In genomic region chr17:62750502-62751349, GRCh38 we compare ENCODE assay signal across 13 cellular contexts. TPM values are rescaled to one million over a fixed set of nuclear protein-coding genes. Genes with fewer than 3 reads are reported as not detected.
A peak's percentile ranks its signal among the peaks of the same experiment; 100 is the strongest.
DNase-seq lines count a peak whose midpoint lies in the region; ATAC-seq, FAIRE-seq and TF ChIP-seq lines count a peak whose summit lies in the region.
"Had no signal": no experiment of that assay in that cellular context is flagged by ENCODE, and none has a peak within 500 bp of the region (broad histone marks: within the 10 kb centered on the region; RNA-seq: fewer than 3 reads in every experiment).

No MANE protein-coding gene starts in this region.

- peak overlapping the region; percentile 9 for H3K27ac Mint-ChIP-seq in endothelial cell (ENCODE audit: unreplicated experiment)
- H3K27ac Mint-ChIP-seq: activated CD8-positive, alpha-beta memory T cell treated with anti-CD3 and anti-CD28 coated beads, Interleukin-2, amount 10 ng/mL, durations not matched to agents 7 days and 5 days; CD4-positive, alpha-beta memory T cell had no signal

- TF ChIP-seq CTCF in HEK293 (tag by site-specific recombination; IDR thresholded peaks at IDR 0.05) = no peak
- TF ChIP-seq CTCF in endothelial cell (IDR thresholded peaks at IDR 0.05; ENCODE audit: unreplicated experiment) = no peak
- TF ChIP-seq CTCF in pancreas (IDR thresholded peaks at IDR 0.05) = no peak
- no peak for TF ChIP-seq CTCF in adrenal gland (IDR thresholded peaks at IDR 0.05)

- H3K9me3 Mint-ChIP-seq in endothelial cell (ENCODE audit: unreplicated experiment) = no peaks in the 10 kb centered on the region

- DNase-seq in NCI-H82 (lab: John Stamatoyannopoulos, UW) (peak; percentile 99), endothelial cell (ENCODE audit: low spot score) (no peak), pancreas (peak in 3 of 6 donors; percentile 5 to 38 (median 19)), adrenal gland (no peak), A172 (ENCODE audit: low spot score) (no peak), DMS114 treated with DMSO at 0.1 percent for 48 hours (lab: John Stamatoyannopoulos, UW; ENCODE audit: unreplicated experiment) (no peak)
- DNase-seq: activated CD8-positive, alpha-beta memory T cell treated with anti-CD3 and anti-CD28 coated beads, Interleukin-2, amount 10 ng/mL, durations not matched to agents 7 days and 5 days; CD4-positive, alpha-beta memory T cell; NCI-H1436; sigmoid colon had no signal

- H3K36me3 Mint-ChIP-seq in endothelial cell (ENCODE audit: low read depth, unreplicated experiment) = no peaks in the 10 kb centered on the region
- H3K36me3 Mint-ChIP-seq: activated CD8-positive, alpha-beta memory T cell treated with anti-CD3 and anti-CD28 coated beads, Interleukin-2, amount 10 ng/mL, durations not matched to agents 7 days and 5 days; CD4-positive, alpha-beta memory T cell had no signal

- peaks cover 8% of the 10 kb centered on the region for H3K4me1 Mint-ChIP-seq in endothelial cell (ENCODE audit: unreplicated experiment)
- H3K4me1 Mint-ChIP-seq: activated CD8-positive, alpha-beta memory T cell treated with anti-CD3 and anti-CD28 coated beads, Interleukin-2, amount 10 ng/mL, durations not matched to agents 7 days and 5 days had no signal

- POLR2A ChIA-PET in HEK293 (lab: Yijun Ruan, JAX) = no interaction called here

- CTCF ChIA-PET in HEK293 (lab: Yijun Ruan, JAX) = interaction anchor here (1.3 kb wide), 1 partner anchor 16 kb away, joined by 3 read pairs; no protein-coding TSS in a partner anchor

- intact Hi-C loops in pancreas (cut with DNase I) (loop anchor here in 1 of 3 donors (10.0 kb wide), 1 partner anchor 56 kb away; no protein-coding TSS in a partner anchor), adrenal gland (cut with DNase I) (no loop called here)

- 39 to 42% methylated on average over 29 of the region's 29 CpGs for whole genome bisulfite sequencing in pancreas, 2 donors
- WGBS in adrenal gland, 4 donors = 72 to 78% (median 77%) methylated on average over 24 to 29 of the region's 29 CpGs

- H3K27ac ChIP-seq in HEK293 (ENCODE audit: extremely low read depth, low read depth, low read length) = no peak overlapping the region
- H3K27ac ChIP-seq in pancreas = no peak overlapping the region
- H3K27ac ChIP-seq in adrenal gland = no peak overlapping the region
- H3K27ac ChIP-seq: suprapubic skin had no signal

- H3K4me1 ChIP-seq in HEK293 (ENCODE audit: control insufficient read depth, insufficient read depth, low read length) (no peaks in the 10 kb centered on the region), pancreas (no peaks in the 10 kb centered on the region), adrenal gland (replicated peaks in 1 of 2) (no peaks in the 10 kb centered on the region)

- FAIRE-seq in pancreas (lab: Jason Lieb, UNC) = no peak

- H3K36me3 ChIP-seq in HEK293 (ENCODE audit: control insufficient read depth in 2 of 2, insufficient read depth in 1 of 2, low read length in 2 of 2) = no peaks in the 10 kb centered on the region
- no peaks in the 10 kb centered on the region for H3K36me3 ChIP-seq in pancreas
- no peaks in the 10 kb centered on the region for H3K36me3 ChIP-seq in adrenal gland (replicated peaks in 1 of 2)
- H3K36me3 ChIP-seq: sigmoid colon, suprapubic skin had no signal

- H3K27me3 ChIP-seq in pancreas (no peaks in the 10 kb centered on the region), adrenal gland (no peaks in the 10 kb centered on the region)
- H3K27me3 ChIP-seq: sigmoid colon, suprapubic skin had no signal

- ATAC-seq in pancreas = peak in 3 of 4 donors; percentile 36 to 77 (median 75)
- ATAC-seq in GM19351 (IDR thresholded peaks at IDR 0.05; ENCODE audit: unreplicated experiment) = no peak
- ATAC-seq: activated CD8-positive, alpha-beta memory T cell treated with anti-CD3 and anti-CD28 coated beads, Interleukin-2, amount 10 ng/mL, durations not matched to agents 7 days and 5 days had no signal

- H3K9me3 ChIP-seq in HEK293 (ENCODE audit: control insufficient read depth, insufficient read depth, low read depth, low read length) (no peaks in the 10 kb centered on the region), pancreas (no peaks in the 10 kb centered on the region), adrenal gland (replicated peaks in 1 of 3) (no peaks in the 10 kb centered on the region)
- H3K9me3 ChIP-seq: sigmoid colon, suprapubic skin had no signal

- no peak overlapping the region for H3K4me3 ChIP-seq in HEK293 (ENCODE audit: low read depth, low read length)
- H3K4me3 ChIP-seq in pancreas = no peak overlapping the region
- H3K4me3 ChIP-seq in adrenal gland = no peak overlapping the region
- H3K4me3 ChIP-seq: sigmoid colon, suprapubic skin had no signal

- H3K4me3 Mint-ChIP-seq in endothelial cell (ENCODE audit: unreplicated experiment) = no peak overlapping the region
- H3K4me3 Mint-ChIP-seq: activated CD8-positive, alpha-beta memory T cell treated with anti-CD3 and anti-CD28 coated beads, Interleukin-2, amount 10 ng/mL, durations not matched to agents 7 days and 5 days; CD4-positive, alpha-beta memory T cell had no signal

- peaks cover 4% of the 10 kb centered on the region for H3K27me3 Mint-ChIP-seq in endothelial cell (ENCODE audit: unreplicated experiment)

- TF ChIP-seq POLR2A in adrenal gland (IDR thresholded peaks at IDR 0.05) = no peak

TF ChIP-seq in HEK293, 187 proteins besides CTCF, POLR2A, EP300 and RAD21:
- TF ChIP-seq ZNF76 (tag by site-specific recombination; IDR thresholded peaks at IDR 0.05; ENCODE audit: borderline replicate concordance, low read depth) = no peak
- TF ChIP-seq ZNF221 (tag by site-specific recombination; IDR thresholded peaks at IDR 0.05; ENCODE audit: borderline replicate concordance) = no peak
- TF ChIP-seq HOXA7 (CRISPR knock-in tag; IDR thresholded peaks at IDR 0.05; ENCODE audit: borderline replicate concordance) = no peak
- no peak for TF ChIP-seq ZSCAN23 (tag by site-specific recombination; IDR thresholded peaks at IDR 0.05)
- no peak for TF ChIP-seq OSR2 (tag by site-specific recombination; IDR thresholded peaks at IDR 0.05)
- no peak for TF ChIP-seq FEZF1 (tag by site-specific recombination; IDR thresholded peaks at IDR 0.05)
- TF ChIP-seq KLF16 (tag by site-specific recombination; IDR thresholded peaks at IDR 0.05) = no peak
- no peak for TF ChIP-seq ZNF610 (tag by site-specific recombination; IDR thresholded peaks at IDR 0.05; ENCODE audit: borderline replicate concordance)
- peak; percentile 16; the same call in 1 of the 2 replicates for TF ChIP-seq ZIC2 (tag by site-specific recombination; IDR thresholded peaks at IDR 0.05)
- no peak for TF ChIP-seq ZNF433 (tag by site-specific recombination; IDR thresholded peaks at IDR 0.05; ENCODE audit: low read depth)
- no peak for TF ChIP-seq ZFP69B (tag by site-specific recombination; IDR thresholded peaks at IDR 0.05)
- TF ChIP-seq ZNF626 (tag by site-specific recombination; IDR thresholded peaks at IDR 0.05) = no peak
- TF ChIP-seq, protein P1, sequence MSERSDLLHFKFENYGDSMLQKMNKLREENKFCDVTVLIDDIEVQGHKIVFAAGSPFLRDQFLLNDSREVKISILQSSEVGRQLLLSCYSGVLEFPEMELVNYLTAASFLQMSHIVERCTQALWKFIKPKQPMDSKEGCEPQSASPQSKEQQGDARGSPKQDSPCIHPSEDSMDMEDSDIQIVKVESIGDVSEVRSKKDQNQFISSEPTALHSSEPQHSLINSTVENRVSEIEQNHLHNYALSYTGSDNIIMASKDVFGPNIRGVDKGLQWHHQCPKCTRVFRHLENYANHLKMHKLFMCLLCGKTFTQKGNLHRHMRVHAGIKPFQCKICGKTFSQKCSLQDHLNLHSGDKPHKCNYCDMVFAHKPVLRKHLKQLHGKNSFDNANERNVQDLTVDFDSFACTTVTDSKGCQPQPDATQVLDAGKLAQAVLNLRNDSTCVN (tag by site-specific recombination; optimal IDR thresholded peaks at IDR 0.05) = no peak
- no peak for TF ChIP-seq ZBTB8A (tag by site-specific recombination; IDR thresholded peaks at IDR 0.05)
- peak; percentile 24; the same call in 1 of the 2 replicates for TF ChIP-seq SCRT2 (tag by site-specific recombination; IDR thresholded peaks at IDR 0.05)
- TF ChIP-seq KLF1 (tag by site-specific recombination; IDR thresholded peaks at IDR 0.05) = no peak

RNA-seq across cellular contexts. Expression of gene MARCHF10, which starts 57.4 kb away (rescaled TPM):
- total RNA-seq in endothelial cell (ENCODE audit: unreplicated experiment) (not detected), pancreas (under 1 TPM in 3 of 6 donors, not detected in 3; 0.20 to 0.41 (median 0.23) TPM), adrenal gland (not detected)
- polyA plus RNA-seq in pancreas (under 1 TPM; 0.42 to 0.77 TPM), adrenal gland (under 1 TPM; 0.31 to 0.64 (median 0.47) TPM)
- total RNA-seq in A172 (2014; rRNA removed; shearing (Covaris generic)) = 0.19 TPM in 1 of 2 replicates, not detected in the other
- total RNA-seq: activated CD8-positive, alpha-beta memory T cell treated with anti-CD3 and anti-CD28 coated beads, Interleukin-2, amount 10 ng/mL, durations not matched to agents 7 days and 5 days; suprapubic skin had no signal
